8 cellular contexts compared by ENCODE assay signal in genomic region chr4:119628281-119629141, GRCh38. TPM values are rescaled to one million over a fixed set of nuclear protein-coding genes. Genes with fewer than 3 reads are reported as not detected.
DNase-seq lines count a peak whose midpoint lies in the region; ATAC-seq, FAIRE-seq and TF ChIP-seq lines count a peak whose summit lies in the region.

TSS of gene PDE5A (minus strand) at chr4:119628804. CDS start at chr4:119628671, 133 bp downstream.

- peak; percentile 62 for DNase-seq in DMS79 treated with DMSO at 0.1 percent for 48 hours (lab: John Stamatoyannopoulos, UW)
- peak; percentile 90 for DNase-seq in GM23248
- DNase-seq in Karpas-422: peak; percentile 89
- DNase-seq in RWPE2 (ENCODE audit: low spot score): peak; percentile 67
- peak; percentile 60 for DNase-seq in activated gamma-delta T cell treated with anti-CD3 and anti-CD28 coated beads, Interleukin-2, amount 50 U/mL, for 16 hours (ENCODE audit: low read depth)
- peak; percentile 68 to 72 for DNase-seq in frontal cortex (ENCODE audit: low spot score in 2 of 2)

- H3K9me3 ChIP-seq in GM23248 (ENCODE audit: low read depth) (no peaks in the 10 kb centered on the region), Karpas-422 (ENCODE audit: low read length) (no peaks in the 10 kb centered on the region), RWPE2 (ENCODE audit: severe bottlenecking) (no peaks in the 10 kb centered on the region), neuron (ENCODE audit: low read length) (no peaks in the 10 kb centered on the region)

- WGBS in GM23248 (ENCODE audit: low coverage in 1 of 2, low lambda C conversion rate in 2 of 2, missing lambda C conversion rate in 2 of 2), 2 experiments: 1 to 3% methylated on average over 37 to 47 of the region's 65 CpGs

- H3K4me3 ChIP-seq in GM23248 (peak within 1 kb of the TSS; percentile 88), Karpas-422 (ENCODE audit: low read length) (peak within 1 kb of the TSS; percentile 61), RWPE2 (ENCODE audit: severe bottlenecking) (peak within 1 kb of the TSS; percentile 42), neuron (ENCODE audit: low read length) (peak within 1 kb of the TSS; percentile 92)

- H3K27me3 ChIP-seq in GM23248 (replicated peaks; ENCODE audit: insufficient read depth) (no peaks in the 10 kb centered on the region), Karpas-422 (ENCODE audit: low read length) (no peaks in the 10 kb centered on the region), RWPE2 (ENCODE audit: insufficient read depth, poor library complexity, severe bottlenecking) (no peaks in the 10 kb centered on the region), neuron (ENCODE audit: insufficient read depth, low read length) (no peaks in the 10 kb centered on the region)

- H3K79me2 ChIP-seq in GM23248 (ENCODE audit: insufficient read depth) (peaks cover 16% of the 10 kb centered on the region), Karpas-422 (ENCODE audit: low read length) (no peaks in the 10 kb centered on the region)

- H3K9me2 ChIP-seq in GM23248 (ENCODE audit: insufficient read depth): no peaks in the 10 kb centered on the region
- H3K9me2 ChIP-seq in Karpas-422 (replicated peaks; ENCODE audit: insufficient read depth, low read length): no peaks in the 10 kb centered on the region

- no peak for FAIRE-seq in frontal cortex (lab: Jason Lieb, UNC)

- H4K20me1 ChIP-seq in GM23248 (ENCODE audit: insufficient read depth) (no peaks in the 10 kb centered on the region), Karpas-422 (ENCODE audit: insufficient read depth, low read depth, low read length) (no peaks in the 10 kb centered on the region)

- in situ Hi-C loops in GM23248 (cut with MboI): no loop called here

- H3K4me1 ChIP-seq in GM23248 (ENCODE audit: insufficient read depth) (peaks cover 18% of the 10 kb centered on the region), Karpas-422 (ENCODE audit: low read length) (peaks cover 16% of the 10 kb centered on the region), RWPE2 (ENCODE audit: insufficient read depth, poor library complexity, severe bottlenecking) (peaks cover 3% of the 10 kb centered on the region), neuron (ENCODE audit: insufficient read depth, low read length) (peaks cover 15% of the 10 kb centered on the region)

- H3K27ac ChIP-seq in GM23248 (0 out of 2 replicates have a peak within 1 kb of the TSS, but pooled peaks have one; percentile 7), Karpas-422 (ENCODE audit: low read length) (no peak within 1 kb of the TSS), RWPE2 (ENCODE audit: poor library complexity, severe bottlenecking) (peak within 1 kb of the TSS; percentile 21)

- H3K36me3 ChIP-seq in GM23248 (ENCODE audit: low read depth) (no peaks in the 10 kb centered on the region), Karpas-422 (ENCODE audit: insufficient read depth, low read length) (no peaks in the 10 kb centered on the region), RWPE2 (ENCODE audit: low read depth) (no peaks in the 10 kb centered on the region), neuron (ENCODE audit: insufficient read depth, low read length) (no peaks in the 10 kb centered on the region)

- H3F3A ChIP-seq in GM23248 (ENCODE audit: insufficient read depth): no peaks in the 10 kb centered on the region; the same call in 1 of the 2 replicates

- peak within 1 kb of the TSS; percentile 89 for H3K4me2 ChIP-seq in GM23248 (ENCODE audit: unreplicated experiment)
- H3K4me2 ChIP-seq in Karpas-422 (ENCODE audit: low read depth, low read length, poor library complexity, severe bottlenecking): peak within 1 kb of the TSS; percentile 66

- ATAC-seq in RWPE2 (ENCODE audit: low read depth): peak; percentile 85

- TF ChIP-seq CTCF in RWPE2 (IDR thresholded peaks at IDR 0.05; ENCODE audit: poor library complexity, severe bottlenecking) (peak; percentile 95), subcutaneous adipose tissue (IDR thresholded peaks at IDR 0.05; ENCODE audit: low read depth) (no peak)

- H3K9ac ChIP-seq in GM23248: peak within 1 kb of the TSS; percentile 76
- peak within 1 kb of the TSS; percentile 36; the same call in 1 of the 2 replicates for H3K9ac ChIP-seq in Karpas-422 (ENCODE audit: low read length)

- H2AFZ ChIP-seq in GM23248 (peak within 1 kb of the TSS; percentile 98), Karpas-422 (ENCODE audit: low read length) (peak within 1 kb of the TSS; percentile 80), neuron (ENCODE audit: low read depth, low read length) (peak within 1 kb of the TSS; percentile 97)

RNA-seq across cellular contexts. Expression of gene PDE5A, which starts in this region (rescaled TPM):
- 13.8 and 16.7 TPM in 2 replicates for total RNA-seq in GM23248 (2014; rRNA removed; shearing (Covaris generic))
- 6.8 and 8.0 TPM in 2 replicates for polyA plus RNA-seq in GM23248 (2016; fragmentation: Nextera tagmentation; extraction: Ambion mirVana)
- total RNA-seq in Karpas-422 (2014; rRNA removed; shearing (Covaris generic); ENCODE audit: low replicate concordance): 0.07 and 0.30 TPM in 2 replicates
- total RNA-seq in frontal cortex (21.2 TPM), subcutaneous adipose tissue (10 to 100 TPM; 13.7 to 30.0 (median 17.6) TPM)

Comparison
In these comparisons a context has a peak if more than half of its experiments do, and no peak if none do; other contexts are left out.
1. RNA of gene PDE5A (total RNA-seq): 21.2 TPM in frontal cortex (single experiment), 13.7 to 30.0 TPM in subcutaneous adipose tissue and 13.8 to 16.7 TPM in GM23248; 0.07 to 0.30 TPM in Karpas-422; every median in the first group is over 10 times any median in the second.
2. Peak in DNase-seq, H3K4me3 ChIP-seq, H3K9ac ChIP-seq and H3K4me2 ChIP-seq in Karpas-422; RNA of the gene not detected or under 1 TPM.
3. H3K4me3 ChIP-seq: peak in every context shown above with its lines; median percentile 92 in neuron; 88 in GM23248; 61 in Karpas-422; 42 in RWPE2.
4. Peak in every context shown above with its lines, with median percentiles within 50 percentile points of each other: DNase-seq and H2AFZ ChIP-seq.